ENCODE assay signal across 3 cellular contexts in genomic region chr10:86033581-86033980, GRCh38.
"Had no signal": no experiment of that assay in that cellular context is flagged by ENCODE, and none has a peak within 500 bp of the region (broad histone marks: within the 10 kb centered on the region; RNA-seq: fewer than 3 reads in every experiment).

No MANE protein-coding gene starts in this region.

- H3K4me3 ChIP-seq: GM12878 had no signal

- ATAC-seq: GM12878 had no signal

- DNase-seq: GDM1, GF-D8 had no signal
